Comparison of ENCODE assay signal across 26 cellular contexts in genomic region chr9:84079994-84080393, GRCh38.
"Had no signal": no experiment of that assay in that cellular context is flagged by ENCODE, and none has a peak within 500 bp of the region (broad histone marks: within the 10 kb centered on the region; RNA-seq: fewer than 3 reads in every experiment).

No MANE protein-coding gene starts in this region.

- H3K4me1 ChIP-seq: esophagus muscularis mucosa, foreskin keratinocyte, gastroesophageal sphincter, left lung, pancreas, testis, tibial artery had no signal

- H3K79me2 ChIP-seq: hepatocyte had no signal

- DNase-seq: dermis blood vessel endothelial cell; effector memory CD4-positive, alpha-beta T cell; foreskin keratinocyte; heart left ventricle; kidney; left cardiac atrium; left lung; mesenchymal stem cell; mucosa of descending colon; naive B cell; pancreas; stimulated activated CD4-positive, alpha-beta T cell treated with anti-CD3 and anti-CD28 coated beads, Interleukin-12 subunit alpha, Interleukin-12 subunit beta, amount 100 ng/mL, for 4 hours; stimulated activated CD4-positive, alpha-beta T cell treated with anti-CD3 and anti-CD28 coated beads, Interleukin-1b, Interleukin-23, amount 100 ng/mL, for 48 hours; stimulated activated CD4-positive, alpha-beta T cell treated with anti-CD3 and anti-CD28 coated beads, Interleukin-4, amount 100 ng/mL, for 24 hours; stimulated activated naive CD8-positive, alpha-beta T cell treated with anti-CD3 and anti-CD28 coated beads, Interleukin-15, Interleukin-2, amounts not matched to agents 100 U/mL and 50 U/mL, for 24 hours; substantia nigra; testis; tibial artery had no signal

- H3K27ac ChIP-seq: esophagus muscularis mucosa, foreskin keratinocyte, gastroesophageal sphincter, heart left ventricle, hepatocyte, neutrophil, pancreas, testis, tibial artery had no signal

- ATAC-seq: foreskin keratinocyte; gastroesophageal sphincter; left cardiac atrium; left lung; mucosa of descending colon; natural killer cell treated with Interleukin-12 subunit alpha and Interleukin-12 subunit beta and Interleukin-15 and Interleukin-18, amount 100 ng/mL, for 72 hours; pancreas; sciatic nerve; stimulated activated memory B cell treated with anti-CD40 and anti-IgM and Interleukin-4, amounts not matched to agents 10 μg/mL and 1 μg/mL and 100 μg/mL, for 72 hours; stimulated activated naive CD8-positive, alpha-beta T cell treated with anti-CD3 and anti-CD28 coated beads, Interleukin-15, Interleukin-2, amounts not matched to agents 100 U/mL and 50 U/mL, for 24 hours had no signal

- H3K27me3 ChIP-seq: gastroesophageal sphincter, heart left ventricle, hepatocyte, left lung, pancreas, testis, tibial artery had no signal

- H3K4me2 ChIP-seq: hepatocyte, smooth muscle cell had no signal

- H3K9me3 ChIP-seq: esophagus muscularis mucosa, gastroesophageal sphincter, heart left ventricle, left lung, mucosa of descending colon, neutrophil, pancreas, testis, tibial artery had no signal

- H3K4me3 ChIP-seq: esophagus muscularis mucosa, gastroesophageal sphincter, heart left ventricle, hepatocyte, left lung, mucosa of descending colon, pancreas, smooth muscle cell, testis, tibial artery had no signal

- H2AFZ ChIP-seq: hepatocyte had no signal

- H3K36me3 ChIP-seq: esophagus muscularis mucosa, gastroesophageal sphincter, heart left ventricle, left lung, neutrophil, pancreas, tibial artery had no signal
